18 cellular contexts compared by ENCODE assay signal in genomic region chr16:48616571-48616970, GRCh38.
"Had no signal": no experiment of that assay in that cellular context is flagged by ENCODE, and none has a peak within 500 bp of the region (broad histone marks: within the 10 kb centered on the region; RNA-seq: fewer than 3 reads in every experiment).

No MANE protein-coding gene starts in this region.

- H3K27ac ChIP-seq: ascending aorta, suprapubic skin had no signal

- H3K27ac Mint-ChIP-seq: activated B cell treated with CpG ODN at 0.5 μM for 24 hours; dendritic cell treated with granulocyte-macrophage colony-stimulating factor and Interleukin-4, amounts not matched to agents 40 ng/mL and 50 ng/mL, for 4 days; stimulated activated naive CD8-positive, alpha-beta T cell treated with anti-CD3 and anti-CD28 coated beads, Interleukin-15, Interleukin-2, amounts not matched to agents 100 ng/mL and 50 ng/mL, for 24 hours had no signal

- H3K27me3 ChIP-seq: ascending aorta, gastrocnemius medialis, suprapubic skin had no signal

- H3K4me3 Mint-ChIP-seq: activated B cell treated with CpG ODN at 0.5 μM for 24 hours; activated CD8-positive, alpha-beta T cell treated with anti-CD3 and anti-CD28 coated beads for 36 hours; activated naive CD4-positive, alpha-beta T cell treated with anti-CD3 and anti-CD28 coated beads, Interleukin-2, amount 10 ng/mL, durations not matched to agents 7 days and 5 days; activated T-cell treated with anti-CD3 and anti-CD28 coated beads, Interleukin-2, amount 50 U/mL, for 4 hours; nephron; stimulated activated naive CD8-positive, alpha-beta T cell treated with anti-CD3 and anti-CD28 coated beads, Interleukin-15, Interleukin-2, amounts not matched to agents 100 ng/mL and 50 ng/mL, for 24 hours had no signal

- H3K4me3 ChIP-seq: ascending aorta, gastrocnemius medialis, suprapubic skin had no signal

- ATAC-seq: activated CD8-positive, alpha-beta T cell treated with anti-CD3 and anti-CD28 coated beads for 36 hours; activated T-cell treated with anti-CD3 and anti-CD28 coated beads, Interleukin-2, amount 50 U/mL, for 4 hours; esophagus mucosa; gastrocnemius medialis had no signal

- H3K27me3 Mint-ChIP-seq: activated CD8-positive, alpha-beta T cell treated with anti-CD3 and anti-CD28 coated beads for 36 hours; activated naive CD4-positive, alpha-beta T cell treated with anti-CD3 and anti-CD28 coated beads, Interleukin-2, amount 10 ng/mL, durations not matched to agents 7 days and 5 days; dendritic cell treated with granulocyte-macrophage colony-stimulating factor and Interleukin-4, amounts not matched to agents 40 ng/mL and 50 ng/mL, for 4 days; stimulated activated naive CD8-positive, alpha-beta T cell treated with anti-CD3 and anti-CD28 coated beads, Interleukin-15, Interleukin-2, amounts not matched to agents 100 ng/mL and 50 ng/mL, for 24 hours had no signal

- H3K9me3 Mint-ChIP-seq: activated B cell treated with CpG ODN at 0.5 μM for 24 hours; activated CD8-positive, alpha-beta T cell treated with anti-CD3 and anti-CD28 coated beads for 36 hours; activated naive CD4-positive, alpha-beta T cell treated with anti-CD3 and anti-CD28 coated beads, Interleukin-2, amount 10 ng/mL, durations not matched to agents 7 days and 5 days; activated T-cell treated with anti-CD3 and anti-CD28 coated beads, Interleukin-2, amount 50 U/mL, for 4 hours; dendritic cell treated with granulocyte-macrophage colony-stimulating factor and Interleukin-4, amounts not matched to agents 40 ng/mL and 50 ng/mL, for 4 days; nephron; stimulated activated naive CD8-positive, alpha-beta T cell treated with anti-CD3 and anti-CD28 coated beads, Interleukin-15, Interleukin-2, amounts not matched to agents 100 ng/mL and 50 ng/mL, for 24 hours had no signal

- DNase-seq: activated B cell treated with CpG ODN at 0.5 μM for 24 hours; activated CD4-positive, alpha-beta T cell treated with anti-CD3 and anti-CD28 coated beads for 48 hours; activated CD8-positive, alpha-beta memory T cell treated with anti-CD3 and anti-CD28 coated beads, Interleukin-2, amount 50 U/mL, for 4 hours; activated CD8-positive, alpha-beta T cell treated with anti-CD3 and anti-CD28 coated beads for 36 hours; activated naive CD4-positive, alpha-beta T cell treated with anti-CD3 and anti-CD28 coated beads, Interleukin-2, amount 10 ng/mL, durations not matched to agents 7 days and 5 days; activated T-cell treated with anti-CD3 and anti-CD28 coated beads, Interleukin-2, amount 50 U/mL, for 4 hours; effector CD8-positive, alpha-beta T cell; gastrocnemius medialis; mesendoderm; nucleus accumbens; SW 1271; trophoblast cell had no signal

- H3K9me3 ChIP-seq: ascending aorta, gastrocnemius medialis, suprapubic skin had no signal

- H3K36me3 ChIP-seq: ascending aorta, gastrocnemius medialis, suprapubic skin had no signal
